ENCODE assay signal across 9 cellular contexts in genomic region chrX:20063716-20064351, GRCh38. TPM values are rescaled to one million over a fixed set of nuclear protein-coding genes. Genes with fewer than 3 reads are reported as not detected.
DNase-seq lines count a peak whose midpoint lies in the region; ATAC-seq, FAIRE-seq and TF ChIP-seq lines count a peak whose summit lies in the region.
"Had no signal": no experiment of that assay in that cellular context is flagged by ENCODE, and none has a peak within 500 bp of the region (broad histone marks: within the 10 kb centered on the region; RNA-seq: fewer than 3 reads in every experiment).

No MANE protein-coding gene starts in this region.

- H3K27ac ChIP-seq in DOHH2 (ENCODE audit: low read depth, low read length) (no peak overlapping the region), keratinocyte (ENCODE audit: control insufficient read depth, insufficient read depth, low read length) (no peak overlapping the region)

- H3K79me2 ChIP-seq in DOHH2 (ENCODE audit: control insufficient read depth, low read length): no peaks in the 10 kb centered on the region
- H3K79me2 ChIP-seq in keratinocyte (ENCODE audit: control insufficient read depth, insufficient read depth, low read length): no peaks in the 10 kb centered on the region

- H3K4me1 ChIP-seq in DOHH2 (ENCODE audit: control insufficient read depth, low read length): peaks cover 5% of the 10 kb centered on the region
- H3K4me1 ChIP-seq in keratinocyte (ENCODE audit: control insufficient read depth, extremely low read depth, insufficient read depth, low read length): peaks cover 17% of the 10 kb centered on the region

- H3K9me2 ChIP-seq in DOHH2 (replicated peaks; ENCODE audit: control insufficient read depth, low read length): no peaks in the 10 kb centered on the region

- H3K4me3 ChIP-seq in DOHH2 (ENCODE audit: low read length) (no peak overlapping the region), keratinocyte (ENCODE audit: control insufficient read depth in 2 of 3, extremely low read depth in 1 of 3, insufficient read depth in 2 of 3, low read depth in 1 of 3, low read length in 3 of 3) (no peak overlapping the region)

- no peaks in the 10 kb centered on the region for H3K9me3 ChIP-seq in DOHH2 (ENCODE audit: control insufficient read depth, insufficient read depth, low read length)
- H3K9me3 ChIP-seq in keratinocyte (ENCODE audit: control insufficient read depth, low read depth, low read length): no peaks in the 10 kb centered on the region

- H4K20me1 ChIP-seq in DOHH2 (ENCODE audit: control insufficient read depth, insufficient read depth, low read depth, low read length): no peaks in the 10 kb centered on the region
- no peaks in the 10 kb centered on the region for H4K20me1 ChIP-seq in keratinocyte (ENCODE audit: control insufficient read depth, extremely low read depth, insufficient read depth, low read length)

- H3K36me3 ChIP-seq in DOHH2 (ENCODE audit: control insufficient read depth, low read length) (no peaks in the 10 kb centered on the region), keratinocyte (ENCODE audit: control insufficient read depth in 2 of 2, extremely low read depth in 1 of 2, insufficient read depth in 2 of 2, low read length in 2 of 2) (no peaks in the 10 kb centered on the region)

- dilution Hi-C loops in keratinocyte (cut with MboI; ENCODE audit: extremely low pct_ligation_motif_present, low sequenced_read_pairs): no loop called here

- intact Hi-C loops in sciatic nerve (cut with DNase I): no loop called here

- peak; percentile 66 for FAIRE-seq in GM19239 (lab: Jason Lieb, UNC)
- FAIRE-seq in keratinocyte (lab: Jason Lieb, UNC): no peak

- peak; percentile 35 for TF ChIP-seq CTCF in DOHH2 (IDR thresholded peaks at IDR 0.05; ENCODE audit: low read depth, low read length, poor library complexity, severe bottlenecking)
- TF ChIP-seq CTCF in keratinocyte (optimal IDR thresholded peaks at IDR 0.05 in 1 of 3, IDR thresholded peaks at IDR 0.05 in 1 of 3, conservative IDR thresholded peaks at IDR 0.05 in 1 of 3; ENCODE audit: extremely low read depth in 1 of 3, insufficient read depth in 2 of 3, low read length in 3 of 3): peak; percentile 19 to 52 (median 39)

- H3K27me3 ChIP-seq in DOHH2 (ENCODE audit: control insufficient read depth, low read length) (no peaks in the 10 kb centered on the region), keratinocyte (ENCODE audit: control insufficient read depth, extremely low read depth, insufficient read depth, low read length) (no peaks in the 10 kb centered on the region)

- no peak overlapping the region for H3K9ac ChIP-seq in keratinocyte (ENCODE audit: control insufficient read depth, extremely low read depth, insufficient read depth, low read length)

- no peaks in the 10 kb centered on the region for H3K9me1 ChIP-seq in keratinocyte (ENCODE audit: control insufficient read depth, extremely low read depth, insufficient read depth, low read length)

- H3K4me2 ChIP-seq in DOHH2 (ENCODE audit: low read length) (no peak overlapping the region), keratinocyte (ENCODE audit: control insufficient read depth, extremely low read depth, insufficient read depth, low read depth, low read length) (no peak overlapping the region)

- no peak for DNase-seq in GM19239 (ENCODE audit: insufficient read length, low spot score)
- peak; percentile 16 for DNase-seq in UCSD-AML1 (lab: John Stamatoyannopoulos, UW; ENCODE audit: unreplicated experiment)
- no peak for DNase-seq in keratinocyte (ENCODE audit: low read depth, low spot score)
- no peak for DNase-seq in sciatic nerve (ENCODE audit: low spot score)
- no peak for DNase-seq in GM19238 (ENCODE audit: insufficient read length, low spot score)
- DNase-seq: left cardiac atrium, SIG-M5 had no signal

- no peak overlapping the region for H2AFZ ChIP-seq in keratinocyte (ENCODE audit: control insufficient read depth, low read length)

- ATAC-seq in sciatic nerve (no peak), GM18907 (IDR thresholded peaks at IDR 0.05; ENCODE audit: unreplicated experiment) (no peak)
- ATAC-seq: left cardiac atrium had no signal

- no peaks in the 10 kb centered on the region for H3F3A ChIP-seq in DOHH2 (ENCODE audit: control insufficient read depth, insufficient read depth)

RNA-seq across cellular contexts. Expression of gene MAP7D2, which starts 52.9 kb away (rescaled TPM):
- 0.35 to 0.76 TPM (median 0.36 TPM) in 3 replicates for polyA plus RNA-seq in keratinocyte
- polyA plus RNA-seq in keratinocyte (2011; ENCODE audit: low read depth): 1.8 TPM
- 0.44 and 0.61 TPM in 2 replicates for polyA plus RNA-seq in keratinocyte (2011; cell fraction: cytosol; rRNA removed)
- 0.46 and 0.60 TPM in 2 replicates for polyA plus RNA-seq in keratinocyte (2011; cell fraction: nucleus; rRNA removed)
- polyA plus RNA-seq in keratinocyte (2012; ENCODE audit: low replicate concordance): 0.58 and 0.80 TPM in 2 replicates
- 0.26 to 0.52 TPM (median 0.36 TPM) in 3 replicates for polyA minus RNA-seq in keratinocyte
- not detected for polyA minus RNA-seq in keratinocyte (2011; cell fraction: cytosol; rRNA and poly(A)+ RNA removed)
- 0.21 TPM in 1 of 2 replicates, not detected in the other for polyA minus RNA-seq in keratinocyte (2011; cell fraction: nucleus; rRNA and poly(A)+ RNA removed)
- 0.22 TPM for total RNA-seq in sciatic nerve
